ENCODE assay signal across 11 cellular contexts in the genomic region with DNA sequence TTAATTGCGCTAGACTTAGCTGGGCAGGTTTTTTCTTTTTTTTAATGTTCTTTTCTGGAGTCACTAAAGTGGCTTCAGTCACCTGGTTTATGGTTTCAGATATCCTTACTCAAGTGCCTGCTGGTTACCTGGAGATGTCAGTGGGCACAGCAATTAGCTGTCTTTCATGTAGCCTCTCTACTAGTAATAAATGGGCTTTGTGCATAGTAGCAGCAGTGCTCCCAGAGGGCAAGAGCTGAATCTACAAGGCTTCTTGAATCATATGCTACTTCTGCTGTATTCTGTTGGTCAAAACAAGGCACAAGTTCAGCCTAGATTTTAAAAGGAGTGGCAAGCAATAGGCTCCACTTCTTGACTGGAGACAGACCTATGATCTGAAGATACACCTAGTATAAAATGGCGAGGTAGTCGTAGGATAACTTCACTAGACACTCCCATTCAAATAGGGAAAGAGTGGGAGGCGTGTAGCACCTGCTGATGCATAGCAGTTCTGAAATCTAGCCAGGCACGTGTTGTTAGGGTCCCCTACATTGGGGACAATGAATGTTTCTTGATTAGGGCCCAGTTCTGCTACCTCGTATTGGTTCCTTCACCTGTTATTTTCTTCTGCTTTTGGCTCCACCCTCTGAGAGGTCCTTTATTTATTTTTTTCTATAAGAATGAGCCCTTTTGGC. TPM values are rescaled to one million over a fixed set of nuclear protein-coding genes. Genes with fewer than 3 reads are reported as not detected.
DNase-seq lines count a peak whose midpoint lies in the region; FAIRE-seq and TF ChIP-seq lines count a peak whose summit lies in the region.
"Had no signal": no experiment of that assay in that cellular context is flagged by ENCODE, and none has a peak within 500 bp of the region (broad histone marks: within the 10 kb centered on the region; RNA-seq: fewer than 3 reads in every experiment).

No MANE protein-coding gene starts in this region.

- peak; percentile 11 for TF ChIP-seq CTCF in chondrocyte (IDR thresholded peaks at IDR 0.05)

- no peak overlapping the region for H3K4me3 Mint-ChIP-seq in chondrocyte (ENCODE audit: unreplicated experiment)

- H3K4me1 Mint-ChIP-seq in chondrocyte (ENCODE audit: low read depth), result peaks cover 4% of the 10 kb centered on the region

- no peaks in the 10 kb centered on the region for H3K36me3 Mint-ChIP-seq in chondrocyte (ENCODE audit: low read depth)

- DNase-seq in DMS53 treated with DMSO at 0.1 percent for 48 hours (lab: John Stamatoyannopoulos, UW; ENCODE audit: unreplicated experiment), result peak; percentile 6
- no peak for DNase-seq in GM18507 (ENCODE audit: extremely low spot score, insufficient read length, low read depth)
- peak; percentile 85 for DNase-seq in NCI-H2029 (lab: John Stamatoyannopoulos, UW)
- no peak for DNase-seq in chondrocyte (ENCODE audit: low spot score)
- no peak for DNase-seq in cerebellum (ENCODE audit: low spot score)
- DNase-seq in GDM1 (lab: John Stamatoyannopoulos, UW), result no peak
- DNase-seq in NOMO-1 treated with DMSO at 0.1 percent for 48 hours (lab: John Stamatoyannopoulos, UW; ENCODE audit: unreplicated experiment), result no peak
- no peak for DNase-seq in NCI-H226
- DNase-seq: amygdala, left cardiac atrium, NCI-H1930 had no signal

- H3K27me3 Mint-ChIP-seq in chondrocyte (ENCODE audit: low read depth), result no peaks in the 10 kb centered on the region

- H3K27ac Mint-ChIP-seq in chondrocyte (ENCODE audit: unreplicated experiment), result no peak overlapping the region

- FAIRE-seq in GM18507 (lab: Jason Lieb, UNC), result peak; percentile 65

- no peaks in the 10 kb centered on the region for H3K9me3 Mint-ChIP-seq in chondrocyte (ENCODE audit: low read depth)

RNA-seq across cellular contexts. Expression of a gene that starts 7.0 kb away (rescaled TPM):
- 44.8 to 51.8 TPM (median 46.2 TPM) in 3 replicates for total RNA-seq in chondrocyte
- total RNA-seq in cerebellum, result 187 TPM

Comparison
In these comparisons a context has a peak if more than half of its experiments do, and no peak if none do; other contexts are left out.
1. DNase-seq: peak in DMS53 treated with DMSO at 0.1 percent for 48 hours (single experiment) and NCI-H2029 (single experiment); none in GM18507 (single experiment), chondrocyte (single experiment), cerebellum (single experiment), GDM1 (single experiment), NOMO-1 treated with DMSO at 0.1 percent for 48 hours (single experiment) and NCI-H226 (single experiment).